11 cellular contexts compared by ENCODE assay signal in the genomic region with DNA sequence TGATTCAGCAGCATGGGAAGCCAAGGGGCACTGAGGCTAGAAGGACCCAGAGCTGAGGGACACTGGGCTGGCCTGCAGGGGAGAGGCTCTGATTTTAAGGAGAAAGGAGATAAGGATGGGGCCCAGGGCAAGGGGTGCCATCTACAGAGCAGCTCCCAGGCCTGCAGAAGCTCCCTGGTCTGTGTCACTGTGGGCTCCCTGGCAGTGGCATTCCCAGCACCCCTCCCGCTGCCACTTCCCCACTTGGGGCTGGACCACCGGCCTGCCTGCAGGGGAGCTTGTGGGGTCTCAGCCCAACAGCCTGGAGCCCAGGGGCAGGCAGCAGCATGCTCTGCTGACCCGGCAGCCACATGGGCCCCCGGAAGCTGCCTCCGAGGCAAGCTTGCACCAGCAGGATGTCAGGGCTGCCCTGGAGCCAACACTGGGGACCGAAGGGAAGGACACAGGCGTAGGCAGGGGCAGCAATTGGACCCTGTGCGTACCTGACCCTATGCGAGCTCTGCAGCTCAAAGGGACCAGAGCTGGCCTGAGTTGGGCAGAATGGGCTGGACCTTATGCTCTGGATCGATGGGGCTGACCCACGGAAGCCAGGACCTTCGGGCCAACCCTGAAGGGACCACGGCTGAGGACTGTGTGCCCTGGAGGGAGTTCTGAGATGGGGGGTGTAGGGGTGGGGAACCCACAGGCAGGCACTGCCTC. TPM values are rescaled to one million over a fixed set of nuclear protein-coding genes. Genes with fewer than 3 reads are reported as not detected.
DNase-seq lines count a peak whose midpoint lies in the region; ATAC-seq and TF ChIP-seq lines count a peak whose summit lies in the region.
"Had no signal": no experiment of that assay in that cellular context is flagged by ENCODE, and none has a peak within 500 bp of the region (broad histone marks: within the 10 kb centered on the region; RNA-seq: fewer than 3 reads in every experiment).

No MANE protein-coding gene starts in this region.

- no peaks in the 10 kb centered on the region for H3K27me3 ChIP-seq in PC-9 (ENCODE audit: insufficient read depth, low read depth)
- H3K27me3 ChIP-seq in esophagus squamous epithelium = no peaks in the 10 kb centered on the region
- no peaks in the 10 kb centered on the region for H3K27me3 ChIP-seq in upper lobe of left lung

- no peak for TF ChIP-seq POLR2A in esophagus squamous epithelium (IDR thresholded peaks at IDR 0.05)
- no peak for TF ChIP-seq POLR2A in upper lobe of left lung (IDR thresholded peaks at IDR 0.05)

- intact Hi-C loops in PC-9 (cut with micrococcal nuclease; ENCODE audit: unreplicated experiment) = loop anchor here (2.0 kb wide), 1 partner anchor 62 kb away; no protein-coding TSS in a partner anchor
- intact Hi-C loops in esophagus squamous epithelium (cut with DNase I) = no loop called here

- peaks cover 10% of the 10 kb centered on the region for H3K4me1 Mint-ChIP-seq in neural crest cell

- H3K27ac ChIP-seq in PC-9 (no peak overlapping the region), esophagus squamous epithelium (peak overlapping the region; percentile 92 to 97 (median 94)), upper lobe of left lung (peak overlapping the region; percentile 93 to 99 (median 96))

- ATAC-seq in upper lobe of left lung (ENCODE audit: low FRiP score in 2 of 2) (no peak), GM18868 (IDR thresholded peaks at IDR 0.05; ENCODE audit: unreplicated experiment) (no peak)
- ATAC-seq: activated CD4-positive, CD25-positive, alpha-beta regulatory T cell treated with anti-CD3 and anti-CD28 coated beads, Interleukin-2, amount 50 U/mL, for 24 hours had no signal

- no peak overlapping the region for H3K4me3 ChIP-seq in PC-9
- H3K4me3 ChIP-seq in esophagus squamous epithelium = no peak overlapping the region
- H3K4me3 ChIP-seq in upper lobe of left lung = peak overlapping the region in 1 of 4 donors; percentile 75

- 20% methylated on average over 2 of the region's 13 CpGs; no CpG with 5 or more reads in 1 of the 2 donors for WGBS in esophagus squamous epithelium, 2 donors
- 93 to 100% methylated on average over 2 to 13 of the region's 13 CpGs for WGBS in upper lobe of left lung, 2 donors

- CTCF ChIA-PET in PC-9 (lab: Charles Lee) = interaction anchor here (0.6 to 1.7 kb wide), 2 partner anchors 24 to 1462 kb away, joined by 7 to 15 read pairs; no protein-coding TSS in a partner anchor

- peaks cover 17% of the 10 kb centered on the region for H3K27me3 Mint-ChIP-seq in neural crest cell (ENCODE audit: low read depth)
- H3K27me3 Mint-ChIP-seq: activated naive CD8-positive, alpha-beta T cell had no signal

- no TSS peak for BruUV-seq in PC-9 (replicated peaks; lab: Mats Ljungman, UMichigan)

- H3F3A ChIP-seq in PC-9 (ENCODE audit: insufficient read depth, low read depth) = peaks cover 41% of the 10 kb centered on the region

- 0 out of 2 replicates have a peak, but pooled peaks cover 3% of the 10 kb centered on the region for H3K79me2 ChIP-seq in PC-9 (ENCODE audit: low read depth)

- TF ChIP-seq EP300 in upper lobe of left lung (IDR thresholded peaks at IDR 0.05) = no peak

- no peaks in the 10 kb centered on the region for H4K20me1 ChIP-seq in PC-9 (ENCODE audit: insufficient read depth)

- H3K36me3 ChIP-seq in PC-9 (ENCODE audit: low read depth) (no peaks in the 10 kb centered on the region), esophagus squamous epithelium (no peaks in the 10 kb centered on the region), upper lobe of left lung (no peaks in the 10 kb centered on the region)

- no peaks in the 10 kb centered on the region for H3K9me3 Mint-ChIP-seq in neural crest cell

- TF ChIP-seq CTCF in PC-9 (conservative IDR thresholded peaks at IDR 0.05) = no peak
- TF ChIP-seq CTCF in esophagus squamous epithelium (IDR thresholded peaks at IDR 0.05) = no peak
- no peak for TF ChIP-seq CTCF in neural crest cell (conservative IDR thresholded peaks at IDR 0.05)
- no peak for TF ChIP-seq CTCF in upper lobe of left lung (IDR thresholded peaks at IDR 0.05)

- DNase-seq in PC-9 (no peak), esophagus squamous epithelium (lab: John Stamatoyannopoulos, UW) (no peak), neural crest cell (ENCODE audit: low read depth, low spot score) (no peak), upper lobe of left lung (peak in 1 of 2 donors; percentile 77), NCI-H1417 treated with DMSO at 0.1 percent for 48 hours (lab: John Stamatoyannopoulos, UW) (no peak), LoVo (ENCODE audit: low spot score) (no peak)
- DNase-seq: stimulated activated CD4-positive, alpha-beta T cell treated with anti-CD3 and anti-CD28 coated beads, Interleukin-2, amount 100 ng/mL, for 48 hours had no signal

- H3K4me3 Mint-ChIP-seq in neural crest cell = peak overlapping the region; percentile 62

- 0 out of 2 replicates have a peak, but pooled peaks cover 4% of the 10 kb centered on the region for H3K9me3 ChIP-seq in PC-9 (ENCODE audit: insufficient read depth, low read depth)
- peaks cover 0 to 7% (median 0%) of the 10 kb centered on the region in 3 donors for H3K9me3 ChIP-seq in esophagus squamous epithelium
- H3K9me3 ChIP-seq in upper lobe of left lung = peaks cover 0 to 8% (median 2%) of the 10 kb centered on the region in 4 donors

- no peak overlapping the region for H3K27ac Mint-ChIP-seq in neural crest cell (ENCODE audit: unreplicated experiment)
- H3K27ac Mint-ChIP-seq: activated naive CD8-positive, alpha-beta T cell had no signal

- H3K4me1 ChIP-seq in PC-9 (replicated peaks; ENCODE audit: insufficient read depth) = peaks cover 49% of the 10 kb centered on the region
- H3K4me1 ChIP-seq in esophagus squamous epithelium = peaks cover 28 to 81% (median 52%) of the 10 kb centered on the region in 3 donors
- H3K4me1 ChIP-seq in upper lobe of left lung = peaks cover 24 to 39% (median 33%) of the 10 kb centered on the region in 4 donors

- H3K36me3 Mint-ChIP-seq in neural crest cell (ENCODE audit: low read depth) = no peaks in the 10 kb centered on the region
- H3K36me3 Mint-ChIP-seq: activated naive CD8-positive, alpha-beta T cell had no signal

- H3K4me2 ChIP-seq in PC-9 = peak overlapping the region; percentile 96; the same call in 1 of the 2 replicates

- no peaks in the 10 kb centered on the region for H3K9me2 ChIP-seq in PC-9 (ENCODE audit: insufficient read depth)

- POLR2A ChIA-PET in PC-9 (lab: Charles Lee; ENCODE audit: unreplicated experiment) = no interaction called here

- no peak overlapping the region for H2AFZ ChIP-seq in PC-9

RNA-seq across cellular contexts. Expression of a gene that starts 35.4 kb away (rescaled TPM):
- total RNA-seq in PC-9 (2021) = 66.9 and 75.5 TPM in 2 replicates
- total RNA-seq in esophagus squamous epithelium = 10 to 100 TPM; 10.6 to 27.0 (median 16.1) TPM
- 12.6 and 14.2 TPM in 2 replicates for total RNA-seq in neural crest cell
- total RNA-seq in upper lobe of left lung = 10 to 100 TPM in 2 of 6 donors, 1 to 10 TPM in 4; 5.2 to 15.6 (median 8.8) TPM
- total RNA-seq: left colon had no signal
